In genomic region chr2:177618270-177619253, GRCh38 we compare ENCODE assay signal across 1 cellular context.
TF ChIP-seq lines count a peak whose summit lies in the region.

No MANE protein-coding gene starts in this region.

TF ChIP-seq in K562, 482 proteins besides CTCF, POLR2A, EP300 and RAD21 (continued from another document and continues in another):
- TF ChIP-seq FIP1L1 (IDR thresholded peaks at IDR 0.05; ENCODE audit: low read depth, low read length, poor library complexity, severe bottlenecking) (no peak), ELF1 (tag; IDR thresholded peaks at IDR 0.05) (peak; percentile 93), GATA2 (CRISPR knock-in tag; IDR thresholded peaks at IDR 0.05) (no peak), PHTF2 (CRISPR knock-in tag; IDR thresholded peaks at IDR 0.05) (no peak), TEAD1 (CRISPR knock-in tag; IDR thresholded peaks at IDR 0.05) (peak; percentile 69 to 94; a peak in 3 of 4 replicates), ADNP (tag; IDR thresholded peaks at IDR 0.05) (no peak), ZNF717 (CRISPR knock-in tag; IDR thresholded peaks at IDR 0.05) (no peak), PRMT5 (CRISPR knock-in tag; IDR thresholded peaks at IDR 0.05) (no peak), HMG20B (CRISPR knock-in tag; IDR thresholded peaks at IDR 0.05) (no peak), FOSL1 (tag; conservative IDR thresholded peaks at IDR 0.05) (0 out of 2 replicates have a peak, but pooled peaks have one; percentile 23), ZC3H8 (IDR thresholded peaks at IDR 0.05) (no peak), ARID3B (CRISPR knock-in tag; IDR thresholded peaks at IDR 0.05; ENCODE audit: borderline replicate concordance) (no peak), AFF4 (CRISPR knock-in tag; IDR thresholded peaks at IDR 0.05) (no peak), DEAF1 (CRISPR knock-in tag; IDR thresholded peaks at IDR 0.05) (0 out of 2 replicates have a peak, but pooled peaks have one; percentile 18), ZFX (CRISPR knock-in tag; IDR thresholded peaks at IDR 0.05) (peak; percentile 98), TRIM25 (IDR thresholded peaks at IDR 0.05; ENCODE audit: borderline replicate concordance) (no peak), ATF3 (IDR thresholded peaks at IDR 0.05) (no peak), ATF3 (CRISPR knock-in tag; conservative IDR thresholded peaks at IDR 0.05) (peak; percentile 38; the same call in 1 of the 2 replicates), ZNF146 (CRISPR knock-in tag; IDR thresholded peaks at IDR 0.05; ENCODE audit: unreplicated experiment) (no peak), KDM5B (IDR thresholded peaks at IDR 0.05; ENCODE audit: insufficient replicate concordance, low read depth, low read length) (peak; percentile 66), NR2F6 (CRISPR knock-in tag; IDR thresholded peaks at IDR 0.05) (no peak), ZSCAN29 (IDR thresholded peaks at IDR 0.05) (peak; percentile 91; the same call in 1 of the 2 replicates), ERF (CRISPR knock-in tag; IDR thresholded peaks at IDR 0.05) (peak; percentile 80; the same call in 1 of the 2 replicates), SFPQ (IDR thresholded peaks at IDR 0.05; ENCODE audit: low read depth, low read length) (no peak), TCFL5 (CRISPR knock-in tag; conservative IDR thresholded peaks at IDR 0.05) (0 out of 2 replicates have a peak, but pooled peaks have one; percentile 3), ZKSCAN1 (IDR thresholded peaks at IDR 0.05; ENCODE audit: low read depth, low read length) (no peak), MAX (CRISPR knock-in tag; IDR thresholded peaks at IDR 0.05) (peak; percentile 70), SREBF1 (IDR thresholded peaks at IDR 0.05; ENCODE audit: borderline replicate concordance, low read depth, low read length) (peak; percentile 70; the same call in 1 of the 2 replicates), ZNF583 (CRISPR knock-in tag; IDR thresholded peaks at IDR 0.05) (peak; percentile 75; the same call in 1 of the 2 replicates), KAT7 (CRISPR knock-in tag; IDR thresholded peaks at IDR 0.05; ENCODE audit: borderline replicate concordance) (no peak), ZNF316 (IDR thresholded peaks at IDR 0.05) (no peak), TRIM28 (IDR thresholded peaks at IDR 0.05) (no peak), MBD1 (CRISPR knock-in tag; IDR thresholded peaks at IDR 0.05) (peak; percentile 56; the same call in 1 of the 2 replicates), ZNF79 (CRISPR knock-in tag; IDR thresholded peaks at IDR 0.05; ENCODE audit: low read depth) (peak; percentile 26; the same call in 1 of the 2 replicates), NFIC (IDR thresholded peaks at IDR 0.05) (peak; percentile 64), SREBF2 (CRISPR knock-in tag; IDR thresholded peaks at IDR 0.05) (no peak), CC2D1A (IDR thresholded peaks at IDR 0.05) (no peak), ZFPM2 (CRISPR knock-in tag; IDR thresholded peaks at IDR 0.05) (no peak), GTF2E2 (tag; IDR thresholded peaks at IDR 0.05) (0 out of 2 replicates have a peak, but pooled peaks have one; percentile 46), ZNF212 (CRISPR knock-in tag; IDR thresholded peaks at IDR 0.05) (no peak), ZNF644 (tag; IDR thresholded peaks at IDR 0.05; ENCODE audit: low read depth) (peak; percentile 83; the same call in 1 of the 2 replicates), STAT6 (CRISPR knock-in tag; IDR thresholded peaks at IDR 0.05) (no peak; the same call in 1 of the 2 replicates), POLR2AphosphoS5 (IDR thresholded peaks at IDR 0.05; ENCODE audit: control insufficient read depth, insufficient read depth, low read depth, low read length) (peak; percentile 59; the same call in 1 of the 2 replicates), FOXJ2 (tag; IDR thresholded peaks at IDR 0.05) (peak; percentile 99), ZFP36 (IDR thresholded peaks at IDR 0.05; ENCODE audit: low read depth, low read length, partially characterized antibody) (no peak), ARNT (IDR thresholded peaks at IDR 0.05) (peak; percentile 46 to 67; a peak in 2 of 4 replicates), E2F4 (CRISPR knock-in tag; IDR thresholded peaks at IDR 0.05; ENCODE audit: low read depth) (no peak), NR1H2 (CRISPR knock-in tag; IDR thresholded peaks at IDR 0.05) (no peak), DIDO1 (tag; IDR thresholded peaks at IDR 0.05; ENCODE audit: low read depth) (peak; percentile 91), ZNF695 (CRISPR knock-in tag; IDR thresholded peaks at IDR 0.05) (no peak), ZNF3 (CRISPR knock-in tag; IDR thresholded peaks at IDR 0.05) (no peak), NEUROD1 (IDR thresholded peaks at IDR 0.05; ENCODE audit: borderline replicate concordance, low read depth, low read length, partially characterized antibody) (no peak)
